In genomic region chr20:44016525-44016924, GRCh38 we compare ENCODE assay signal across 23 cellular contexts.
A peak's percentile ranks its signal among the peaks of the same experiment; 100 is the strongest.
DNase-seq lines count a peak whose midpoint lies in the region; ATAC-seq and TF ChIP-seq lines count a peak whose summit lies in the region.
"Had no signal": no experiment of that assay in that cellular context is flagged by ENCODE, and none has a peak within 500 bp of the region (broad histone marks: within the 10 kb centered on the region; RNA-seq: fewer than 3 reads in every experiment).

No MANE protein-coding gene starts in this region.

- POLR2A ChIA-PET in SK-N-SH (lab: Yijun Ruan, JAX) (no interaction called here), Panc1 (lab: Charles Lee) (no interaction called here)

- H3K9me2 ChIP-seq in SK-N-SH: no peaks in the 10 kb centered on the region

- H3K9ac ChIP-seq in SK-N-SH: no peak overlapping the region

- H3K4me2 ChIP-seq in SK-N-SH: no peak overlapping the region

- peaks cover 5% of the 10 kb centered on the region for H3F3A ChIP-seq in SK-N-SH (replicated peaks; ENCODE audit: insufficient read depth)

- in situ Hi-C loops in Panc1 (cut with HindIII; ENCODE audit: low pct_unique_long_range_greater_than_20kb, low sequenced_read_pairs) (no loop called here), transverse colon (cut with MboI; ENCODE audit: low pct_ligation_motif_present in 1 of 4, low pct_unique_long_range_greater_than_20kb in 1 of 4, low sequenced_read_pairs in 3 of 4) (no loop called here)

- H3K27ac ChIP-seq in SK-N-SH (ENCODE audit: low read depth in 2 of 2, low read length in 1 of 2) (peak overlapping the region in 1 of 2 experiments; percentile 96; a peak in 2 of 4 replicates), Panc1 (ENCODE audit: low read length) (peak overlapping the region; percentile 91), gastroesophageal sphincter (peak overlapping the region in 3 of 4 donors; percentile 80 to 84 (median 83)), transverse colon (peak overlapping the region in 3 of 4 donors; percentile 6 to 84 (median 46))
- H3K27ac ChIP-seq: 22Rv1, SJSA1 had no signal

- H3K36me3 ChIP-seq in SK-N-SH (replicated peaks in 1 of 2; ENCODE audit: control insufficient read depth in 1 of 2, insufficient read depth in 2 of 2, low read length in 1 of 2) (no peaks in the 10 kb centered on the region), Panc1 (ENCODE audit: control insufficient read depth, insufficient read depth, low read length) (no peaks in the 10 kb centered on the region), gastroesophageal sphincter (no peaks in the 10 kb centered on the region), transverse colon (no peaks in the 10 kb centered on the region)
- H3K36me3 ChIP-seq: BE2C, MG63, SJSA1 had no signal

- no peak for ATAC-seq in SK-N-SH treated with all-trans-retinoic acid at 6 μM for 48 hours
- ATAC-seq in Panc1: no peak
- no peak for ATAC-seq in gastroesophageal sphincter
- no peak for ATAC-seq in GM18858 (IDR thresholded peaks at IDR 0.05; ENCODE audit: unreplicated experiment)
- ATAC-seq: PC-3 had no signal

- 89% methylated on average over 6 of the region's 6 CpGs for WGBS in SK-N-SH (ENCODE audit: low lambda C conversion rate)
- 71 to 73% methylated on average over 6 of the region's 6 CpGs for WGBS in gastroesophageal sphincter (ENCODE audit: low coverage in 1 of 2), 2 donors
- WGBS in transverse colon (ENCODE audit: low coverage in 1 of 2), 2 donors: 65 to 70% methylated on average over 5 to 6 of the region's 6 CpGs

- TF ChIP-seq CTCF in SK-N-SH (IDR thresholded peaks at IDR 0.05) (no peak), Panc1 (IDR thresholded peaks at IDR 0.05) (no peak), gastroesophageal sphincter (IDR thresholded peaks at IDR 0.05) (no peak), transverse colon (IDR thresholded peaks at IDR 0.05) (no peak)

- no peak overlapping the region for H3K4me3 ChIP-seq in SK-N-SH (ENCODE audit: low read depth in 2 of 2, low read length in 1 of 2)
- no peak overlapping the region for H3K4me3 ChIP-seq in Panc1 (ENCODE audit: low read depth in 2 of 2, low read length in 2 of 2)
- no peak overlapping the region for H3K4me3 ChIP-seq in gastroesophageal sphincter
- no peak overlapping the region for H3K4me3 ChIP-seq in transverse colon
- H3K4me3 ChIP-seq: MG63, SJSA1 had no signal

- no peaks in the 10 kb centered on the region for H3K79me2 ChIP-seq in SK-N-SH (ENCODE audit: insufficient read depth)

- intact Hi-C loops in Panc1 (cut with micrococcal nuclease; ENCODE audit: unreplicated experiment): no loop called here
- intact Hi-C loops in transverse colon (cut with DNase I; ENCODE audit: low total_unique reads): no loop called here

- no peaks in the 10 kb centered on the region for H4K20me1 ChIP-seq in SK-N-SH (ENCODE audit: insufficient read depth)

- H3K4me1 ChIP-seq in SK-N-SH (ENCODE audit: control insufficient read depth in 1 of 2, insufficient read depth in 2 of 2, low read depth in 1 of 2, low read length in 1 of 2) (peaks cover 41 to 85% of the 10 kb centered on the region in 2 experiments), Panc1 (ENCODE audit: control insufficient read depth, insufficient read depth, low read length) (peaks cover 56% of the 10 kb centered on the region), gastroesophageal sphincter (peaks cover 0 to 72% (median 8%) of the 10 kb centered on the region in 3 donors), transverse colon (peaks cover 32 to 64% (median 55%) of the 10 kb centered on the region in 4 donors)

- no TSS peak for BruUV-seq in Panc1 (replicated peaks; lab: Mats Ljungman, UMichigan)

- H3K27me3 ChIP-seq in SK-N-SH (ENCODE audit: insufficient read depth) (no peaks in the 10 kb centered on the region), Panc1 (ENCODE audit: control insufficient read depth, insufficient read depth, low read length) (no peaks in the 10 kb centered on the region), gastroesophageal sphincter (no peaks in the 10 kb centered on the region), transverse colon (no peaks in the 10 kb centered on the region)
- H3K27me3 ChIP-seq: BE2C, SJSA1 had no signal

- no peak for TF ChIP-seq RAD21 in SK-N-SH (IDR thresholded peaks at IDR 0.05; ENCODE audit: low read length)

- TF ChIP-seq EP300 in SK-N-SH (IDR thresholded peaks at IDR 0.05; ENCODE audit: borderline replicate concordance in 1 of 2, low read depth in 1 of 2, low read length in 1 of 2) (no peak), gastroesophageal sphincter (IDR thresholded peaks at IDR 0.05) (no peak), transverse colon (IDR thresholded peaks at IDR 0.05; ENCODE audit: low read depth) (no peak)

- H3K9me3 ChIP-seq in SK-N-SH (no peaks in the 10 kb centered on the region), Panc1 (ENCODE audit: control insufficient read depth, insufficient read depth, low read depth, low read length) (no peaks in the 10 kb centered on the region), gastroesophageal sphincter (no peaks in the 10 kb centered on the region), transverse colon (no peaks in the 10 kb centered on the region)
- H3K9me3 ChIP-seq: BE2C, SJSA1 had no signal

- TF ChIP-seq POLR2A in gastroesophageal sphincter (IDR thresholded peaks at IDR 0.05) (no peak), transverse colon (IDR thresholded peaks at IDR 0.05) (no peak)

- DNase-seq in SK-N-SH (no peak), Panc1 (ENCODE audit: low read depth, low spot score) (no peak), transverse colon (no peak), T-helper 2 cell (no peak)
- DNase-seq: BE2C; Calu3; DMS153; DND-41; KBM-7; MG63; NCI-H1694; NCI-H2029 treated with DMSO at 0.1 percent for 48 hours; NCI-H446 treated with DMSO at 0.1 percent for 48 hours; NCI-H526; NCI-H82; NK-92 treated with Interleukin-12 subunit alpha and Interleukin-12 subunit beta, amount 100 ng/mL, for 24 hours; PC-3; Right ventricle myocardium superior had no signal

- H2AFZ ChIP-seq in SK-N-SH (ENCODE audit: low read depth): no peak overlapping the region

- CTCF ChIA-PET in SK-N-SH (lab: Yijun Ruan, JAX): interaction anchor here (0.5 to 2.4 kb wide), 2 partner anchors 40 to 68 kb away, joined by 3 to 9 read pairs; no protein-coding TSS in a partner anchor
- CTCF ChIA-PET in Panc1 (lab: Charles Lee): no interaction called here

TF ChIP-seq in SK-N-SH treated with all-trans-retinoic acid at 6 μM for 48 hours, 23 proteins besides CTCF, POLR2A, EP300 and RAD21:
- TF ChIP-seq ZFP3 (CRISPR knock-in tag; IDR thresholded peaks at IDR 0.05) (0 out of 2 replicates have a peak, but pooled peaks have one; percentile 15), ARNTL (CRISPR knock-in tag; IDR thresholded peaks at IDR 0.05; ENCODE audit: borderline replicate concordance, low read depth) (no peak), TOX (CRISPR knock-in tag; IDR thresholded peaks at IDR 0.05; ENCODE audit: borderline replicate concordance) (no peak), ZNF8 (CRISPR knock-in tag; IDR thresholded peaks at IDR 0.05) (no peak)

TF ChIP-seq in SK-N-SH, 30 proteins besides CTCF, POLR2A, EP300 and RAD21:
- TF ChIP-seq TCF12 (IDR thresholded peaks at IDR 0.05) (no peak), MAX (IDR thresholded peaks at IDR 0.05; ENCODE audit: low read depth) (no peak), USF2 (IDR thresholded peaks at IDR 0.05; ENCODE audit: borderline replicate concordance, low read depth, low read length) (no peak), MXI1 (IDR thresholded peaks at IDR 0.05; ENCODE audit: low read depth, low read length) (no peak), FOXM1 (IDR thresholded peaks at IDR 0.05; ENCODE audit: low read depth) (no peak), PBX3 (IDR thresholded peaks at IDR 0.05) (no peak)
